ENCODE assay signal across 1 cellular context in genomic region chr5:133994990-133995333, GRCh38.
TF ChIP-seq lines count a peak whose summit lies in the region.

No MANE protein-coding gene starts in this region.

TF ChIP-seq in HepG2, 621 proteins besides CTCF, POLR2A, EP300 and RAD21 (continues in another document):
- TF ChIP-seq TIGD3 (CRISPR knock-in tag; IDR thresholded peaks at IDR 0.05; ENCODE audit: borderline replicate concordance) = no peak
- TF ChIP-seq ZUFSP (CRISPR knock-in tag; IDR thresholded peaks at IDR 0.05; ENCODE audit: borderline replicate concordance) = no peak
- TF ChIP-seq ZMYM4 (CRISPR knock-in tag; IDR thresholded peaks at IDR 0.05) = 0 out of 2 replicates have a peak, but pooled peaks have one; percentile 27
- TF ChIP-seq MXI1 (IDR thresholded peaks at IDR 0.05; ENCODE audit: borderline replicate concordance, low read depth, low read length) = no peak
- TF ChIP-seq NCOA2 (CRISPR knock-in tag; IDR thresholded peaks at IDR 0.05) = peak; percentile 35; the same call in 1 of the 2 replicates
- TF ChIP-seq BCL6 (CRISPR knock-in tag; IDR thresholded peaks at IDR 0.05) = 0 out of 2 replicates have a peak, but pooled peaks have one; percentile 15
- no peak for TF ChIP-seq ZIK1 (CRISPR knock-in tag; IDR thresholded peaks at IDR 0.05; ENCODE audit: borderline replicate concordance, low read depth)
- TF ChIP-seq HNF4G (IDR thresholded peaks at IDR 0.05; ENCODE audit: borderline replicate concordance, low read depth, low read length) = peak; percentile 42; the same call in 1 of the 2 replicates
- TF ChIP-seq HNF4G (CRISPR knock-in tag; IDR thresholded peaks at IDR 0.05; ENCODE audit: borderline replicate concordance, low read depth) = no peak
- peak; percentile 48; the same call in 1 of the 2 replicates for TF ChIP-seq ARID4A (CRISPR knock-in tag; IDR thresholded peaks at IDR 0.05; ENCODE audit: borderline replicate concordance)
- TF ChIP-seq ZNF503 (CRISPR knock-in tag; IDR thresholded peaks at IDR 0.05) = 0 out of 2 replicates have a peak, but pooled peaks have one; percentile 46
- peak; percentile 65 for TF ChIP-seq HDAC1 (CRISPR knock-in tag; IDR thresholded peaks at IDR 0.05)
- no peak for TF ChIP-seq ZNF24 (IDR thresholded peaks at IDR 0.05)
- 0 out of 2 replicates have a peak, but pooled peaks have one; percentile 5 for TF ChIP-seq ZNF331 (CRISPR knock-in tag; IDR thresholded peaks at IDR 0.05)
- no peak for TF ChIP-seq ZNF530 (CRISPR knock-in tag; IDR thresholded peaks at IDR 0.05; ENCODE audit: low read depth)
- no peak for TF ChIP-seq ZBTB10 (CRISPR knock-in tag; IDR thresholded peaks at IDR 0.05; ENCODE audit: borderline replicate concordance)
- peak; percentile 49 for TF ChIP-seq PAXIP1 (CRISPR knock-in tag; conservative IDR thresholded peaks at IDR 0.05)
- no peak for TF ChIP-seq ZNF383 (CRISPR knock-in tag; IDR thresholded peaks at IDR 0.05; ENCODE audit: borderline replicate concordance)
- TF ChIP-seq FOXP4 (CRISPR knock-in tag; IDR thresholded peaks at IDR 0.05) = peak; percentile 49; the same call in 1 of the 2 replicates
- no peak for TF ChIP-seq ELK4 (CRISPR knock-in tag; IDR thresholded peaks at IDR 0.05; ENCODE audit: borderline replicate concordance)
- TF ChIP-seq NFIC (IDR thresholded peaks at IDR 0.05; ENCODE audit: low read length) = no peak
- TF ChIP-seq MTA1 (CRISPR knock-in tag; IDR thresholded peaks at IDR 0.05; ENCODE audit: borderline replicate concordance) = 0 out of 2 replicates have a peak, but pooled peaks have one; percentile 49
- TF ChIP-seq RBM22 (optimal IDR thresholded peaks at IDR 0.05; ENCODE audit: low read length) = peak; percentile 50
- no peak for TF ChIP-seq PLSCR1 (CRISPR knock-in tag; IDR thresholded peaks at IDR 0.05; ENCODE audit: borderline replicate concordance)
- peak; percentile 92; the same call in 1 of the 2 replicates for TF ChIP-seq PITX1 (CRISPR knock-in tag; IDR thresholded peaks at IDR 0.05)
- TF ChIP-seq MZF1 (CRISPR knock-in tag; IDR thresholded peaks at IDR 0.05; ENCODE audit: borderline replicate concordance) = no peak
- TF ChIP-seq ZNF343 (CRISPR knock-in tag; IDR thresholded peaks at IDR 0.05) = 0 out of 2 replicates have a peak, but pooled peaks have one; percentile 7
- 0 out of 2 replicates have a peak, but pooled peaks have one; percentile 5 for TF ChIP-seq HBP1 (CRISPR knock-in tag; IDR thresholded peaks at IDR 0.05; ENCODE audit: low read depth)
- TF ChIP-seq ZNF781 (CRISPR knock-in tag; IDR thresholded peaks at IDR 0.05; ENCODE audit: borderline replicate concordance, not compliant biosample characterization) = peak; percentile 41
- peak; percentile 57 for TF ChIP-seq ISL2 (CRISPR knock-in tag; IDR thresholded peaks at IDR 0.05)
- no peak for TF ChIP-seq ZNF34 (CRISPR knock-in tag; IDR thresholded peaks at IDR 0.05; ENCODE audit: borderline replicate concordance)
- TF ChIP-seq CCAR2 (optimal IDR thresholded peaks at IDR 0.05; ENCODE audit: low read depth, low read length) = no peak
- TF ChIP-seq LCORL (IDR thresholded peaks at IDR 0.05) = no peak
- TF ChIP-seq LCORL (CRISPR knock-in tag; IDR thresholded peaks at IDR 0.05) = peak; percentile 68
- TF ChIP-seq EED (CRISPR knock-in tag; IDR thresholded peaks at IDR 0.05) = no peak
